ENCODE assay signal across 28 cellular contexts in genomic region chr6:138568997-138569396, GRCh38.
A peak's percentile ranks its signal among the peaks of the same experiment; 100 is the strongest.
DNase-seq lines count a peak whose midpoint lies in the region; ATAC-seq, FAIRE-seq and TF ChIP-seq lines count a peak whose summit lies in the region.
"Had no signal": no experiment of that assay in that cellular context is flagged by ENCODE, and none has a peak within 500 bp of the region (broad histone marks: within the 10 kb centered on the region; RNA-seq: fewer than 3 reads in every experiment).

No MANE protein-coding gene starts in this region.

- H3K27ac ChIP-seq in HepG2 (ENCODE audit: extremely low read length, insufficient read depth, low read length) (peak overlapping the region; percentile 79), right lobe of liver (no peak overlapping the region), H1 (ENCODE audit: low read depth, low read length) (no peak overlapping the region), neural cell (ENCODE audit: low read length) (peak overlapping the region; percentile 25), upper lobe of right lung (no peak overlapping the region)

- DNase-seq in HepG2 (ENCODE audit: low spot score), result no peak
- DNase-seq in right lobe of liver, result no peak
- no peak for DNase-seq in H1 (ENCODE audit: low read depth in 1 of 2, low spot score in 2 of 2)
- no peak for DNase-seq in upper lobe of right lung
- no peak for DNase-seq in SK-N-DZ (ENCODE audit: low spot score)
- DNase-seq: 8988T; ACHN; BE2C; CD4-positive, CD25-positive, alpha-beta regulatory T cell; DMS153; GOT3; HCEC 1CT; NCI-H1048; NCI-H1417; NCI-H1694; NCI-H2029 treated with DMSO at 0.1 percent for 48 hours; NCI-H446 treated with DMSO at 0.1 percent for 48 hours; NCI-H526; NCI-H82; OCI-M1; SIG-M5; SK-N-SH; SW 1271 had no signal

- no peak for ATAC-seq in HepG2
- ATAC-seq in right lobe of liver, result no peak
- ATAC-seq in upper lobe of right lung, result no peak
- ATAC-seq in HG02973 (IDR thresholded peaks at IDR 0.05; ENCODE audit: unreplicated experiment), result no peak
- no peak for ATAC-seq in GM21447 (IDR thresholded peaks at IDR 0.05; ENCODE audit: unreplicated experiment)

- H2AK5ac ChIP-seq in H1 (ENCODE audit: low read depth, low read length), result peak overlapping the region; percentile 45; the same call in 1 of the 2 replicates

- no peak overlapping the region for H2BK12ac ChIP-seq in H1 (ENCODE audit: low read depth, low read length)

- no TSS peak for BruUV-seq in HepG2 (replicated peaks; lab: Mats Ljungman, UMichigan)

- H3K9me3 ChIP-seq in HepG2 (ENCODE audit: low read length) (no peaks in the 10 kb centered on the region), right lobe of liver (no peaks in the 10 kb centered on the region), H1 (ENCODE audit: insufficient read depth in 2 of 2, low read depth in 1 of 2, low read length in 1 of 2) (no peaks in the 10 kb centered on the region), neural cell (ENCODE audit: low read length) (no peaks in the 10 kb centered on the region), upper lobe of right lung (no peaks in the 10 kb centered on the region)
- H3K9me3 ChIP-seq: BE2C, SK-N-SH had no signal

- H2BK15ac ChIP-seq in H1 (ENCODE audit: low read length), result no peak overlapping the region

- H4K5ac ChIP-seq in H1 (ENCODE audit: insufficient read length, low read depth, low read length), result no peak overlapping the region

- H2BK5ac ChIP-seq in H1 (ENCODE audit: low read depth, low read length), result no peak overlapping the region

- H3K4me2 ChIP-seq in HepG2 (ENCODE audit: low read depth, low read length) (peak overlapping the region; percentile 86), H1 (ENCODE audit: insufficient read depth in 1 of 2, low read depth in 2 of 2, low read length in 2 of 2) (peak overlapping the region in 1 of 2 experiments; percentile 18; a peak in 1 of 4 replicates), neural cell (ENCODE audit: low read length) (peak overlapping the region; percentile 86)
- H3K4me2 ChIP-seq: SK-N-SH had no signal

- H4K20me1 ChIP-seq in HepG2 (ENCODE audit: insufficient read depth, low read length) (no peaks in the 10 kb centered on the region), H1 (replicated peaks in 1 of 2; ENCODE audit: control insufficient read depth in 1 of 2, insufficient read depth in 2 of 2, low read length in 2 of 2) (peaks cover 0 to 1% of the 10 kb centered on the region in 2 experiments), neural cell (ENCODE audit: insufficient read depth) (no peaks in the 10 kb centered on the region)

- H3K9ac ChIP-seq in HepG2 (ENCODE audit: insufficient read depth, low read depth, low read length) (peak overlapping the region; percentile 78), H1 (replicated peaks in 1 of 4; ENCODE audit: extremely low read depth in 1 of 4, low read depth in 3 of 4, low read length in 3 of 4) (peak overlapping the region in 1 of 4 experiments; percentile 38; a peak in 1 of 7 replicates), neural cell (ENCODE audit: low read length) (peak overlapping the region; percentile 13)
- H3K9ac ChIP-seq: SK-N-SH had no signal

- POLR2A ChIA-PET in HepG2 (lab: Yijun Ruan, JAX), result interaction anchor here (2.0 to 6.9 kb wide), 5 partner anchors 9 to 64 kb away, joined by 4 to 121 read pairs (median 54); no protein-coding TSS in a partner anchor
- POLR2A ChIA-PET in H1 (lab: Charles Lee; ENCODE audit: partially characterized antibody), result interaction anchor here (1.0 kb wide), 1 partner anchor 14 kb away, joined by 4 read pairs; no protein-coding TSS in a partner anchor

- no peaks in the 10 kb centered on the region for H3K36me3 ChIP-seq in HepG2 (replicated peaks in 1 of 2; ENCODE audit: control insufficient read depth in 1 of 2, insufficient read depth in 2 of 2, low read length in 2 of 2)
- no peaks in the 10 kb centered on the region for H3K36me3 ChIP-seq in right lobe of liver
- H3K36me3 ChIP-seq in H1 (ENCODE audit: control insufficient read depth in 2 of 4, insufficient read depth in 4 of 4, low read length in 3 of 4), result no peaks in the 10 kb centered on the region
- no peaks in the 10 kb centered on the region for H3K36me3 ChIP-seq in neural cell (ENCODE audit: insufficient read depth, low read length)
- H3K36me3 ChIP-seq in upper lobe of right lung, result no peaks in the 10 kb centered on the region
- H3K36me3 ChIP-seq: BE2C had no signal

- H4K91ac ChIP-seq in H1 (replicated peaks; ENCODE audit: insufficient read length, low read length), result no peak overlapping the region

- no peak overlapping the region for H3K14ac ChIP-seq in H1 (ENCODE audit: insufficient read length)

- TF ChIP-seq EP300 in HepG2 (IDR thresholded peaks at IDR 0.05; ENCODE audit: low read depth in 2 of 2, low read length in 2 of 2), result no peak
- no peak for TF ChIP-seq EP300 in HepG2 (CRISPR knock-in tag; IDR thresholded peaks at IDR 0.05; ENCODE audit: borderline replicate concordance)
- no peak for TF ChIP-seq EP300 in H1 (IDR thresholded peaks at IDR 0.05; ENCODE audit: borderline replicate concordance in 1 of 2, low read depth in 2 of 2, low read length in 2 of 2)
- no peak for TF ChIP-seq EP300 in neural cell (conservative IDR thresholded peaks at IDR 0.05; ENCODE audit: poor library complexity, severe bottlenecking)

- FAIRE-seq in HepG2 (lab: Jason Lieb, UNC), result no peak
- FAIRE-seq in H1 (lab: Jason Lieb, UNC), result no peak
- FAIRE-seq: GM18507, RCC 7860 had no signal

- CTCF ChIA-PET in HepG2 (lab: Yijun Ruan, JAX; ENCODE audit: low intra/inter-chr PET ratio, low total read pairs), result no interaction called here
- CTCF ChIA-PET in H1 (lab: Charles Lee; ENCODE audit: partially characterized antibody), result interaction anchor here (0.5 to 1.8 kb wide), 6 partner anchors 15 to 1724 kb away, joined by 3 to 8 read pairs (median 4); no protein-coding TSS in a partner anchor

- H2BK20ac ChIP-seq in H1 (ENCODE audit: low read length), result no peak overlapping the region

- peak overlapping the region; percentile 60 to 84 (median 64) for H3K4me3 ChIP-seq in HepG2 (replicated peaks in 1 of 3; ENCODE audit: insufficient read depth in 1 of 3, low read depth in 2 of 3, low read length in 3 of 3)
- no peak overlapping the region for H3K4me3 ChIP-seq in right lobe of liver
- no peak overlapping the region for H3K4me3 ChIP-seq in H1 (ENCODE audit: extremely low read depth in 1 of 4, insufficient read depth in 2 of 4, low read depth in 3 of 4, low read length in 4 of 4)
- H3K4me3 ChIP-seq in neural cell (ENCODE audit: low read length), result peak overlapping the region; percentile 67
- peak overlapping the region; percentile 45 for H3K4me3 ChIP-seq in upper lobe of right lung

- no peak overlapping the region for H3K18ac ChIP-seq in H1 (ENCODE audit: extremely low read depth, low read length)

- H3K79me1 ChIP-seq in H1 (ENCODE audit: low read depth, low read length), result no peaks in the 10 kb centered on the region; the same call in 1 of the 2 replicates

- H3K4me1 ChIP-seq in HepG2 (ENCODE audit: insufficient read depth, low read length) (peaks cover 67% of the 10 kb centered on the region), right lobe of liver (peaks cover 0 to 26% (median 1%) of the 10 kb centered on the region in 4 donors), H1 (replicated peaks in 1 of 4; ENCODE audit: control insufficient read depth in 3 of 4, insufficient read depth in 4 of 4, low read length in 3 of 4) (peaks cover 0 to 13% (median 6%) of the 10 kb centered on the region in 4 experiments; a peak in 5 of 7 replicates), upper lobe of right lung (no peaks in the 10 kb centered on the region)
- H3K4me1 ChIP-seq: BE2C had no signal

- H3K79me2 ChIP-seq in HepG2 (ENCODE audit: insufficient read depth, low read length) (peaks cover 80% of the 10 kb centered on the region), H1 (ENCODE audit: control insufficient read depth in 1 of 2, insufficient read depth in 2 of 2, low read length in 2 of 2) (peaks cover 0 to 44% of the 10 kb centered on the region in 2 experiments; a peak in 2 of 4 replicates), neural cell (replicated peaks; ENCODE audit: insufficient read depth, low read length) (peaks cover 38% of the 10 kb centered on the region)

- no peak overlapping the region for H3K4ac ChIP-seq in H1 (replicated peaks; ENCODE audit: insufficient read length, low read depth, low read length)

- no peaks in the 10 kb centered on the region for H3K9me2 ChIP-seq in neural cell (ENCODE audit: insufficient read depth, low read length)
- H3K9me2 ChIP-seq: SK-N-SH had no signal

- H2AFZ ChIP-seq in HepG2 (ENCODE audit: low read length), result no peak overlapping the region
- no peak overlapping the region for H2AFZ ChIP-seq in H1 (ENCODE audit: low read length)
- H2AFZ ChIP-seq in neural cell (ENCODE audit: low read depth, low read length), result no peak overlapping the region

- no peak overlapping the region for H4K8ac ChIP-seq in H1 (ENCODE audit: extremely low read depth, insufficient read depth, low read length)

- no peak overlapping the region for H2BK120ac ChIP-seq in H1 (replicated peaks; ENCODE audit: low read depth, low read length)

- WGBS in HepG2 (ENCODE audit: low lambda C conversion rate), result 85% methylated on average over 8 of the region's 8 CpGs
- WGBS in right lobe of liver (ENCODE audit: insufficient coverage, low coverage, low lambda C conversion rate, missing lambda C conversion rate), result 97% methylated on average over 6 of the region's 8 CpGs
- 80 to 100% methylated on average over 3 to 8 of the region's 8 CpGs for WGBS in H1 (ENCODE audit: extremely low coverage in 1 of 2, insufficient coverage in 1 of 2, insufficient read length in 1 of 2, insufficient replicate concordance in 2 of 2, low coverage in 1 of 2, low lambda C conversion rate in 2 of 2, missing lambda C conversion rate in 1 of 2), 2 experiments

- H3K56ac ChIP-seq in H1 (replicated peaks; ENCODE audit: insufficient read length, low read depth, low read length), result no peak overlapping the region

- H3K23ac ChIP-seq in H1 (ENCODE audit: insufficient read length), result no peak overlapping the region

- H3F3A ChIP-seq in neural cell (ENCODE audit: insufficient read depth, low read length, poor library complexity, severe bottlenecking), result no peaks in the 10 kb centered on the region

- intact Hi-C loops in HepG2 (cut with micrococcal nuclease; ENCODE audit: unreplicated experiment), result no loop called here
- intact Hi-C loops in right lobe of liver (cut with DNase I), result no loop called here
- intact Hi-C loops in upper lobe of right lung (cut with DNase I), result no loop called here

- peaks cover 10% of the 10 kb centered on the region; the same call in 1 of the 2 replicates for H3K23me2 ChIP-seq in H1 (ENCODE audit: low read depth, low read length)

- no peak for TF ChIP-seq RAD21 in HepG2 (CRISPR knock-in tag; IDR thresholded peaks at IDR 0.05)
- no peak for TF ChIP-seq RAD21 in H1 (IDR thresholded peaks at IDR 0.05 in 1 of 2, conservative IDR thresholded peaks at IDR 0.05 in 1 of 2; ENCODE audit: low read depth in 2 of 2, low read length in 2 of 2)
- no peak for TF ChIP-seq RAD21 in neural cell (conservative IDR thresholded peaks at IDR 0.05)

- TF ChIP-seq CTCF in HepG2 (CRISPR knock-in tag; IDR thresholded peaks at IDR 0.05) (no peak), right lobe of liver (IDR thresholded peaks at IDR 0.05) (no peak), H1 (IDR thresholded peaks at IDR 0.05; ENCODE audit: control extremely low read depth in 1 of 3, insufficient read depth in 1 of 3, low read depth in 1 of 3, low read length in 3 of 3) (no peak), neural cell (IDR thresholded peaks at IDR 0.05; ENCODE audit: poor library complexity, severe bottlenecking) (no peak), upper lobe of right lung (IDR thresholded peaks at IDR 0.05) (no peak)

- TF ChIP-seq POLR2A in HepG2 (IDR thresholded peaks at IDR 0.05; ENCODE audit: insufficient read depth in 1 of 2, low read depth in 2 of 2, low read length in 2 of 2) (no peak), right lobe of liver (IDR thresholded peaks at IDR 0.05) (no peak), H1 (IDR thresholded peaks at IDR 0.05; ENCODE audit: control extremely low read depth in 1 of 2, low read depth in 2 of 2, low read length in 2 of 2) (no peak)

- H3K27me3 ChIP-seq in HepG2 (ENCODE audit: control insufficient read depth in 1 of 2, insufficient read depth in 2 of 2, low read length in 2 of 2) (no peaks in the 10 kb centered on the region; a peak in 2 of 5 replicates), right lobe of liver (no peaks in the 10 kb centered on the region), H1 (replicated peaks in 1 of 4; ENCODE audit: control insufficient read depth in 3 of 4, extremely low read depth in 1 of 4, insufficient read depth in 3 of 4, low read length in 3 of 4) (no peaks in the 10 kb centered on the region), neural cell (ENCODE audit: insufficient read depth, low read depth, low read length) (no peaks in the 10 kb centered on the region), upper lobe of right lung (no peaks in the 10 kb centered on the region)

- in situ Hi-C loops in HepG2 (cut with HindIII; ENCODE audit: extremely low pct_ligation_motif_present, low pct_unique_long_range_greater_than_20kb), result no loop called here

Comparison
In these comparisons a context has a peak if more than half of its experiments do, and no peak if none do; other contexts are left out.
1. H3K27ac ChIP-seq: peak in HepG2 (single experiment) and neural cell (single experiment); none in right lobe of liver (0 of 3), H1 (single experiment) and upper lobe of right lung (single experiment).
2. H3K4me3 ChIP-seq: peak in HepG2 (3 of 3), neural cell (single experiment) and upper lobe of right lung (single experiment); none in right lobe of liver (0 of 3) and H1 (0 of 4).